12 cellular contexts compared by ENCODE assay signal in genomic region chr17:77163521-77164280, GRCh38. TPM values are rescaled to one million over a fixed set of nuclear protein-coding genes. Genes with fewer than 3 reads are reported as not detected.
A peak's percentile ranks its signal among the peaks of the same experiment; 100 is the strongest.
DNase-seq lines count a peak whose midpoint lies in the region; ATAC-seq and TF ChIP-seq lines count a peak whose summit lies in the region.
"Had no signal": no experiment of that assay in that cellular context is flagged by ENCODE, and none has a peak within 500 bp of the region (broad histone marks: within the 10 kb centered on the region; RNA-seq: fewer than 3 reads in every experiment).

No MANE protein-coding gene starts in this region.

- H3K4me3 ChIP-seq in OCI-LY1 (ENCODE audit: low read depth, low read length, poor library complexity, severe bottlenecking) (no peak overlapping the region), fibroblast of villous mesenchyme (ENCODE audit: low read depth, low read length) (no peak overlapping the region), psoas muscle (peak overlapping the region; percentile 50)

- no peaks in the 10 kb centered on the region for H3K9me2 ChIP-seq in OCI-LY1 (ENCODE audit: low read depth, low read length)

- DNase-seq in DMS79 (lab: John Stamatoyannopoulos, UW) (peak; percentile 27), fibroblast of villous mesenchyme (ENCODE audit: low read depth) (peak; percentile 52), psoas muscle (no peak), COR-L47 (lab: John Stamatoyannopoulos, UW) (no peak), SHP77 treated with DMSO at 0.1 percent for 48 hours (lab: John Stamatoyannopoulos, UW) (no peak), NCI-H748 treated with DMSO at 0.1 percent for 48 hours (lab: John Stamatoyannopoulos, UW) (no peak)
- DNase-seq: activated naive CD4-positive, alpha-beta T cell treated with anti-CD3 and anti-CD28 coated beads, Interleukin-2, amount 10 ng/mL, durations not matched to agents 7 days and 5 days; NCI-H187; occipital lobe; RPMI8226 had no signal

- peaks cover 48% of the 10 kb centered on the region for H3K79me2 ChIP-seq in OCI-LY1 (ENCODE audit: insufficient read depth, low read length)

- no peaks in the 10 kb centered on the region for H4K20me1 ChIP-seq in OCI-LY1 (ENCODE audit: insufficient read depth, low read length)

- no peak overlapping the region for H3K9ac ChIP-seq in OCI-LY1 (ENCODE audit: low read length)

- peaks cover 23% of the 10 kb centered on the region for H3K9me3 ChIP-seq in OCI-LY1 (ENCODE audit: low read length)
- peaks cover 12% of the 10 kb centered on the region for H3K9me3 ChIP-seq in psoas muscle

- peaks cover 60% of the 10 kb centered on the region for H3K4me1 ChIP-seq in OCI-LY1 (ENCODE audit: insufficient read depth, low read length, severe bottlenecking)
- H3K4me1 ChIP-seq in psoas muscle: peaks cover 73% of the 10 kb centered on the region

- TF ChIP-seq CTCF in OCI-LY1 (IDR thresholded peaks at IDR 0.05; ENCODE audit: low read length) (no peak), fibroblast of villous mesenchyme (IDR thresholded peaks at IDR 0.05; ENCODE audit: insufficient read depth, low read depth, low read length) (no peak), psoas muscle (IDR thresholded peaks at IDR 0.05) (no peak)

- no peaks in the 10 kb centered on the region for H3K27me3 ChIP-seq in OCI-LY1 (ENCODE audit: insufficient read depth, low read length)
- H3K27me3 ChIP-seq in psoas muscle (ENCODE audit: insufficient read depth in 3 of 3, low read length in 2 of 3): no peaks in the 10 kb centered on the region

- 24 to 43% (median 31%) methylated on average over 17 of the region's 17 CpGs for WGBS in psoas muscle, 3 donors

- H3K27ac ChIP-seq in OCI-LY1 (ENCODE audit: low read depth, low read length, poor library complexity, severe bottlenecking): peak overlapping the region; percentile 37
- peak overlapping the region; percentile 84 for H3K27ac ChIP-seq in psoas muscle

- peak overlapping the region; percentile 18; the same call in 1 of the 2 replicates for H3K4me2 ChIP-seq in OCI-LY1 (ENCODE audit: low read length)

- H3K36me3 ChIP-seq in OCI-LY1 (ENCODE audit: insufficient read depth, low read length) (peaks cover 50% of the 10 kb centered on the region), psoas muscle (ENCODE audit: insufficient read depth in 1 of 2, low read depth in 1 of 2) (peaks cover 0 to 3% of the 10 kb centered on the region in 2 donors)

- H3F3A ChIP-seq in OCI-LY1 (ENCODE audit: insufficient read depth, low read length): no peaks in the 10 kb centered on the region

- intact Hi-C loops in psoas muscle (cut with DNase I): no loop called here

- ATAC-seq in psoas muscle (peak; percentile 13 to 44 (median 24)), HG02759 (IDR thresholded peaks at IDR 0.05; ENCODE audit: unreplicated experiment) (no peak)

- no peak overlapping the region for H2AFZ ChIP-seq in OCI-LY1 (ENCODE audit: low read length)

RNA-seq across cellular contexts. Expression of gene SEC14L1, which starts 22.9 kb away (rescaled TPM):
- total RNA-seq in fibroblast of villous mesenchyme: 51.2 and 101 TPM in 2 replicates
- 10 to 100 TPM; 68.7 to 98.9 (median 73.0) TPM for total RNA-seq in psoas muscle
- 10 to 100 TPM; 38.6 to 84.2 (median 43.2) TPM for polyA plus RNA-seq in psoas muscle

Comparison
In these comparisons a context has a peak if more than half of its experiments do, and no peak if none do; other contexts are left out.
1. DNase-seq: peak in DMS79 (single experiment) and fibroblast of villous mesenchyme (single experiment); none in psoas muscle (0 of 2), COR-L47 (single experiment), SHP77 treated with DMSO at 0.1 percent for 48 hours (single experiment) and NCI-H748 treated with DMSO at 0.1 percent for 48 hours (single experiment).